ENCODE assay signal across 1 cellular context in genomic region chr6:116102856-116103255, GRCh38.
TF ChIP-seq lines count a peak whose summit lies in the region.

No MANE protein-coding gene starts in this region.

TF ChIP-seq in H1, 55 proteins besides CTCF, POLR2A, EP300 and RAD21:
- TF ChIP-seq BACH1 (IDR thresholded peaks at IDR 0.05; ENCODE audit: low read length) (no peak), BRCA1 (IDR thresholded peaks at IDR 0.05; ENCODE audit: low read depth, low read length) (no peak), CBX8 (IDR thresholded peaks at IDR 0.05; ENCODE audit: borderline replicate concordance, low read depth, low read length) (no peak), JUN (IDR thresholded peaks at IDR 0.05; ENCODE audit: low read depth, low read length) (no peak), SIRT6 (IDR thresholded peaks at IDR 0.05; ENCODE audit: low read length) (no peak), PHF8 (conservative IDR thresholded peaks at IDR 0.05; ENCODE audit: low read depth, low read length) (no peak), CHD1 (IDR thresholded peaks at IDR 0.05; ENCODE audit: low read depth, low read length) (no peak), RXRA (IDR thresholded peaks at IDR 0.05; ENCODE audit: insufficient read depth, low read depth, low read length) (no peak), TEAD4 (IDR thresholded peaks at IDR 0.05; ENCODE audit: low read depth, low read length) (no peak), KDM4A (IDR thresholded peaks at IDR 0.05; ENCODE audit: low read depth, low read length, severe bottlenecking) (no peak), SP2 (IDR thresholded peaks at IDR 0.05; ENCODE audit: low read length) (no peak), TBP (IDR thresholded peaks at IDR 0.05; ENCODE audit: low read depth, low read length) (no peak), SRF (IDR thresholded peaks at IDR 0.05; ENCODE audit: low read depth, low read length) (no peak), SP4 (IDR thresholded peaks at IDR 0.05; ENCODE audit: low read length) (no peak)
